In genomic region chr5:88117546-88117945, GRCh38 we compare ENCODE assay signal across 31 cellular contexts.
"Had no signal": no experiment of that assay in that cellular context is flagged by ENCODE, and none has a peak within 500 bp of the region (broad histone marks: within the 10 kb centered on the region; RNA-seq: fewer than 3 reads in every experiment).

No MANE protein-coding gene starts in this region.

- H3K9me3 ChIP-seq: adrenal gland, body of pancreas, breast epithelium had no signal

- DNase-seq: activated effector memory CD4-positive, alpha-beta T cell treated with anti-CD3 and anti-CD28 coated beads, Interleukin-2, amount 50 U/mL, for 16 hours; activated effector memory CD4-positive, alpha-beta T cell treated with Interleukin-2 at 50 U/mL for 16 hours; activated gamma-delta T cell; activated gamma-delta T cell treated with Interleukin-2 at 50 U/mL for 16 hours; activated naive CD4-positive, alpha-beta T cell; activated naive CD4-positive, alpha-beta T cell treated with anti-CD3 and anti-CD28 coated beads for 36 hours; activated naive CD4-positive, alpha-beta T cell treated with anti-CD3 and anti-CD28 coated beads, Interleukin-2, amount 10 ng/mL, durations not matched to agents 7 days and 5 days; activated naive CD4-positive, alpha-beta T cell treated with anti-CD3 and anti-CD28 coated beads, Interleukin-2, amount 50 U/mL, for 16 hours; activated naive CD4-positive, alpha-beta T cell treated with Interleukin-2 at 50 U/mL for 16 hours; activated naive CD8-positive, alpha-beta T cell treated with anti-CD3 and anti-CD28 coated beads for 36 hours; activated naive CD8-positive, alpha-beta T cell treated with anti-CD3 and anti-CD28 coated beads, Interleukin-2, amount 10 ng/mL, durations not matched to agents 7 days and 5 days; activated naive CD8-positive, alpha-beta T cell treated with anti-CD3 and anti-CD28 coated beads, Interleukin-2, amount 50 U/mL, for 24 hours; activated T-cell treated with anti-CD3 and anti-CD28 coated beads, Interleukin-2, amount 50 U/mL, for 1 hour; activated T-cell treated with anti-CD3 and anti-CD28 coated beads, Interleukin-2, amount 50 U/mL, for 24 hours; activated T-cell treated with anti-CD3 and anti-CD28 coated beads, Interleukin-2, amount 50 U/mL, for 4 hours; activated T-cell treated with anti-CD3 and anti-CD28 coated beads, Interleukin-2, amount 50 U/mL, for 48 hours; activated T-cell treated with anti-CD3 and anti-CD28 coated beads, Interleukin-2, amount 50 U/mL, for 72 hours; adrenal gland; amniotic stem cell; amygdala; anterior cingulate cortex; aorta; body of pancreas; brain microvascular endothelial cell; caudate nucleus; central memory CD4-positive, alpha-beta T cell; cerebellar nuclear complex had no signal

- H3K4me1 ChIP-seq: adrenal gland, body of pancreas, breast epithelium had no signal

- H3K27me3 ChIP-seq: adrenal gland, body of pancreas, brain microvascular endothelial cell, breast epithelium, cardiac muscle cell had no signal

- H3K27ac ChIP-seq: adrenal gland, body of pancreas, brain microvascular endothelial cell, breast epithelium, cardiac muscle cell had no signal

- H3K4me3 ChIP-seq: adrenal gland, body of pancreas, breast epithelium, cardiac muscle cell had no signal

- H3K36me3 ChIP-seq: adrenal gland, brain microvascular endothelial cell, breast epithelium, cardiac muscle cell had no signal

- ATAC-seq: activated naive CD4-positive, alpha-beta T cell treated with anti-CD3 and anti-CD28 coated beads, Interleukin-2, amount 50 U/mL, for 72 hours; activated naive CD8-positive, alpha-beta T cell treated with anti-CD3 and anti-CD28 coated beads, Interleukin-2, amount 50 U/mL, for 24 hours; activated T-cell treated with anti-CD3 and anti-CD28 coated beads, Interleukin-2, amount 50 U/mL, for 4 hours; activated T-cell treated with anti-CD3 and anti-CD28 coated beads, Interleukin-2, amount 50 U/mL, for 72 hours; activated T-helper 17 cell treated with anti-CD3 and anti-CD28 coated beads, Interleukin-2, amount 50 U/mL, for 72 hours; body of pancreas had no signal
